In genomic region chr14:75002392-75003249, GRCh38 we compare ENCODE assay signal across 8 cellular contexts. TPM values are rescaled to one million over a fixed set of nuclear protein-coding genes. Genes with fewer than 3 reads are reported as not detected.
DNase-seq lines count a peak whose midpoint lies in the region; ATAC-seq, FAIRE-seq and TF ChIP-seq lines count a peak whose summit lies in the region.

TSS of gene EIF2B2 (plus strand) at chr14:75002921. CDS start at chr14:75002991, 70 bp downstream.

- peaks cover 15% of the 10 kb centered on the region for H3K79me2 ChIP-seq in smooth muscle cell (ENCODE audit: low read depth)

- H3K36me3 ChIP-seq in bronchial epithelial cell (ENCODE audit: control insufficient read depth, insufficient read depth, low read length) = peaks cover 13% of the 10 kb centered on the region
- no peaks in the 10 kb centered on the region for H3K36me3 ChIP-seq in smooth muscle cell (ENCODE audit: low read depth)

- POLR2A ChIA-PET in AG04449 (lab: Yijun Ruan, JAX) = interaction anchor here (0.8 to 1.5 kb wide), 3 partner anchors 9 to 16 kb away, joined by 3 to 7 read pairs (median 6); no protein-coding TSS in a partner anchor

- peak; percentile 95 for ATAC-seq in GM18907 (IDR thresholded peaks at IDR 0.05; ENCODE audit: unreplicated experiment)
- peak; percentile 97 for ATAC-seq in HG03159 (IDR thresholded peaks at IDR 0.05; ENCODE audit: unreplicated experiment)

- peak within 1 kb of the TSS; percentile 97 for H2AFZ ChIP-seq in smooth muscle cell (ENCODE audit: low read depth)

- CTCF ChIA-PET in AG04449 (lab: Yijun Ruan, JAX) = interaction anchor here (0.9 to 2.5 kb wide), 11 partner anchors 10 to 142 kb away, joined by 3 to 9 read pairs (median 4); no protein-coding TSS in a partner anchor

- DNase-seq in AG04449 (ENCODE audit: low read depth, low spot score) (peak; percentile 61), NCI-H2227 treated with DMSO at 0.1 percent for 48 hours (lab: John Stamatoyannopoulos, UW) (peak; percentile 90), bronchial epithelial cell (ENCODE audit: low read depth) (peak; percentile 97), iPS-NIHi11 (ENCODE audit: low spot score) (peak; percentile 99), smooth muscle cell (lab: John Stamatoyannopoulos, UW; ENCODE audit: unreplicated experiment) (peak; percentile 81)

- no peak for FAIRE-seq in bronchial epithelial cell (lab: Jason Lieb, UNC)

- no peaks in the 10 kb centered on the region for H4K20me1 ChIP-seq in smooth muscle cell (ENCODE audit: low read depth)

- peaks cover 15% of the 10 kb centered on the region for H3K4me1 ChIP-seq in smooth muscle cell (ENCODE audit: low read depth)

- no peaks in the 10 kb centered on the region for H3K9me3 ChIP-seq in smooth muscle cell (replicated peaks; ENCODE audit: low read depth)

- H3K4me2 ChIP-seq in smooth muscle cell = peak within 1 kb of the TSS; percentile 91

- no peaks in the 10 kb centered on the region for H3K27me3 ChIP-seq in bronchial epithelial cell (ENCODE audit: control insufficient read depth, insufficient read depth, low read length)
- H3K27me3 ChIP-seq in smooth muscle cell (ENCODE audit: low read depth) = no peaks in the 10 kb centered on the region

- H3K27ac ChIP-seq in smooth muscle cell (ENCODE audit: low read depth) = peak within 1 kb of the TSS; percentile 94

- TF ChIP-seq CTCF in AG04449 (IDR thresholded peaks at IDR 0.05; ENCODE audit: insufficient read depth, low read length, missing control alignments) = no peak
- TF ChIP-seq CTCF in WI38 (IDR thresholded peaks at IDR 0.05; ENCODE audit: low read depth, low read length) = no peak
- TF ChIP-seq CTCF in bronchial epithelial cell (IDR thresholded peaks at IDR 0.05; ENCODE audit: insufficient read depth, low read length, severe bottlenecking) = no peak
- TF ChIP-seq CTCF in smooth muscle cell (IDR thresholded peaks at IDR 0.05; ENCODE audit: borderline replicate concordance, insufficient read depth, poor library complexity, severe bottlenecking) = no peak

- H3F3A ChIP-seq in smooth muscle cell (ENCODE audit: low read depth) = no peaks in the 10 kb centered on the region

- H3K4me3 ChIP-seq in AG04449 (ENCODE audit: low read depth, low read length) = peak within 1 kb of the TSS; percentile 96
- peak within 1 kb of the TSS; percentile 77 for H3K4me3 ChIP-seq in WI38 (ENCODE audit: low read depth, low read length)
- peak within 1 kb of the TSS; percentile 88 for H3K4me3 ChIP-seq in bronchial epithelial cell (ENCODE audit: low read depth, low read length)
- H3K4me3 ChIP-seq in smooth muscle cell = peak within 1 kb of the TSS; percentile 60

- H3K9ac ChIP-seq in smooth muscle cell (ENCODE audit: low read depth) = peak within 1 kb of the TSS; percentile 86

- WGBS in smooth muscle cell (ENCODE audit: low lambda C conversion rate) = 1% methylated on average over 63 of the region's 66 CpGs

RNA-seq across cellular contexts. Expression of gene EIF2B2, which starts in this region (rescaled TPM):
- total RNA-seq in bronchial epithelial cell (60.6 and 83.7 TPM in 2 replicates), smooth muscle cell (38.0 and 47.4 TPM in 2 replicates)
- 64.3 and 71.2 TPM in 2 replicates for polyA plus RNA-seq in smooth muscle cell

Comparison
In these comparisons a context has a peak if more than half of its experiments do, and no peak if none do; other contexts are left out.
1. Peak in every context shown above with its lines: DNase-seq, ATAC-seq, H3K4me3 ChIP-seq and H3K27ac ChIP-seq.